ENCODE assay signal across 1 cellular context in the genomic region with DNA sequence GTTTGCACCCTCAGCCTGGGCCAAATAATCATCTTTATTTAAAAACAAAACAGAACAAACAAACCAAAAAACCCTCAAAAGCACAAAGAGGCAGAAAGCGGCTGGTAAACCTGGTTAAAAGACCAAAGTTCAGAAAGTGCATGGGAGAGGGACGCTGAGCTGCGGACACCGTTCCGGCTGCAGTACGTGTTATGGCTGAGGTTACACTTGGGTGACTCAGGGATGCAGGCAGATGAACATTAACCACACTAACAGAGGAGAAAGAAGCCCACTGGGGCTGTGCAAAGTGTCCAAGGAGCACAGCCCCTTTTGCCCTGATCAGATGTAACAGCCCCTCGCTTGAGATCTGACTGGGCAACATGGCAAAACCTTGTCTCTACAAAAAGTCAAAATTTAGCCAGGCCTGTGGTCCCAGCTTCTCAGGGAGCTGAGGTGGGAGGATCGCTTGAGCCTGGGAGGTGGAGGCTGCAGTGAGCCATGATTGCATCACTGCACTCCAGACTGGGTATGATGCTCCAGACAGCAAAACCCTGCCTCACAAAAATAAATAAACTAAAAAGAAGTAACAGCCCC.
TF ChIP-seq lines count a peak whose summit lies in the region.

No MANE protein-coding gene starts in this region.

TF ChIP-seq in HepG2, 621 proteins besides CTCF, POLR2A, EP300 and RAD21 (continued from another document and continues in another):
- TF ChIP-seq AHDC1 (CRISPR knock-in tag; IDR thresholded peaks at IDR 0.05; ENCODE audit: borderline replicate concordance) = peak; percentile 40; the same call in 1 of the 2 replicates
- no peak for TF ChIP-seq ZNF274 (CRISPR knock-in tag; IDR thresholded peaks at IDR 0.05)
- TF ChIP-seq, protein P1, sequence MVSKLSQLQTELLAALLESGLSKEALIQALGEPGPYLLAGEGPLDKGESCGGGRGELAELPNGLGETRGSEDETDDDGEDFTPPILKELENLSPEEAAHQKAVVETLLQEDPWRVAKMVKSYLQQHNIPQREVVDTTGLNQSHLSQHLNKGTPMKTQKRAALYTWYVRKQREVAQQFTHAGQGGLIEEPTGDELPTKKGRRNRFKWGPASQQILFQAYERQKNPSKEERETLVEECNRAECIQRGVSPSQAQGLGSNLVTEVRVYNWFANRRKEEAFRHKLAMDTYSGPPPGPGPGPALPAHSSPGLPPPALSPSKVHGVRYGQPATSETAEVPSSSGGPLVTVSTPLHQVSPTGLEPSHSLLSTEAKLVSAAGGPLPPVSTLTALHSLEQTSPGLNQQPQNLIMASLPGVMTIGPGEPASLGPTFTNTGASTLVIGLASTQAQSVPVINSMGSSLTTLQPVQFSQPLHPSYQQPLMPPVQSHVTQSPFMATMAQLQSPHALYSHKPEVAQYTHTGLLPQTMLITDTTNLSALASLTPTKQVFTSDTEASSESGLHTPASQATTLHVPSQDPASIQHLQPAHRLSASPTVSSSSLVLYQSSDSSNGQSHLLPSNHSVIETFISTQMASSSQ (IDR thresholded peaks at IDR 0.05; ENCODE audit: low read depth) = no peak; the same call in 1 of the 2 replicates
- TF ChIP-seq, protein P1 (CRISPR knock-in tag; IDR thresholded peaks at IDR 0.05; ENCODE audit: borderline replicate concordance) = no peak; the same call in 1 of the 2 replicates
- 0 out of 2 replicates have a peak, but pooled peaks have one; percentile 18 for TF ChIP-seq KDM5B (CRISPR knock-in tag; IDR thresholded peaks at IDR 0.05; ENCODE audit: borderline replicate concordance)
- TF ChIP-seq TEAD2 (CRISPR knock-in tag; IDR thresholded peaks at IDR 0.05) = no peak
- peak; percentile 56; the same call in 1 of the 2 replicates for TF ChIP-seq HNF4G (IDR thresholded peaks at IDR 0.05; ENCODE audit: borderline replicate concordance, low read depth, low read length)
- TF ChIP-seq HNF4G (CRISPR knock-in tag; IDR thresholded peaks at IDR 0.05; ENCODE audit: borderline replicate concordance, low read depth) = peak; percentile 77; the same call in 1 of the 2 replicates
- TF ChIP-seq ZFP36L2 (CRISPR knock-in tag; IDR thresholded peaks at IDR 0.05) = no peak
- no peak for TF ChIP-seq CBX2 (IDR thresholded peaks at IDR 0.05; ENCODE audit: low read depth, low read length)
- no peak for TF ChIP-seq CBX2 (CRISPR knock-in tag; IDR thresholded peaks at IDR 0.05; ENCODE audit: low read depth)
- TF ChIP-seq, protein P2, sequence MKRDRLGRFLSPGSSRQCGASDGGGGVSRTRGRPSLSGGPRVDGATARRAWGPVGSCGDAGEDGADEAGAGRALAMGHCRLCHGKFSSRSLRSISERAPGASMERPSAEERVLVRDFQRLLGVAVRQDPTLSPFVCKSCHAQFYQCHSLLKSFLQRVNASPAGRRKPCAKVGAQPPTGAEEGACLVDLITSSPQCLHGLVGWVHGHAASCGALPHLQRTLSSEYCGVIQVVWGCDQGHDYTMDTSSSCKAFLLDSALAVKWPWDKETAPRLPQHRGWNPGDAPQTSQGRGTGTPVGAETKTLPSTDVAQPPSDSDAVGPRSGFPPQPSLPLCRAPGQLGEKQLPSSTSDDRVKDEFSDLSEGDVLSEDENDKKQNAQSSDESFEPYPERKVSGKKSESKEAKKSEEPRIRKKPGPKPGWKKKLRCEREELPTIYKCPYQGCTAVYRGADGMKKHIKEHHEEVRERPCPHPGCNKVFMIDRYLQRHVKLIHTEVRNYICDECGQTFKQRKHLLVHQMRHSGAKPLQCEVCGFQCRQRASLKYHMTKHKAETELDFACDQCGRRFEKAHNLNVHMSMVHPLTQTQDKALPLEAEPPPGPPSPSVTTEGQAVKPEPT (CRISPR knock-in tag; IDR thresholded peaks at IDR 0.05; ENCODE audit: low read depth) = no peak
- TF ChIP-seq ZNF484 (CRISPR knock-in tag; IDR thresholded peaks at IDR 0.05; ENCODE audit: borderline replicate concordance, low read depth) = no peak
- TF ChIP-seq, protein P3, sequence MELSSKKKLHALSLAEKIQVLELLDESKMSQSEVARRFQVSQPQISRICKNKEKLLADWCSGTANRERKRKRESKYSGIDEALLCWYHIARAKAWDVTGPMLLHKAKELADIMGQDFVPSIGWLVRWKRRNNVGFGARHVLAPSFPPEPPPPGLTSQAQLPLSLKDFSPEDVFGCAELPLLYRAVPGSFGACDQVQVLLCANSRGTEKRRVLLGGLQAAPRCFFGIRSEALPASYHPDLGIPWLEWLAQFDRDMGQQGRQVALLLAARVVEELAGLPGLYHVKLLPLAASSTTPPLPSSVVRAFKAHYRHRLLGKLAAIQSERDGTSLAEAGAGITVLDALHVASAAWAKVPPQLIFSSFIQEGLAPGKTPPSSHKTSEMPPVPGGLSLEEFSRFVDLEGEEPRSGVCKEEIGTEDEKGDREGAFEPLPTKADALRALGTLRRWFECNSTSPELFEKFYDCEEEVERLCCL (CRISPR knock-in tag; IDR thresholded peaks at IDR 0.05; ENCODE audit: borderline replicate concordance) = no peak
- peak; percentile 24; the same call in 1 of the 2 replicates for TF ChIP-seq ZNF230 (CRISPR knock-in tag; IDR thresholded peaks at IDR 0.05)
- TF ChIP-seq PLRG1 (conservative IDR thresholded peaks at IDR 0.05) = no peak
- TF ChIP-seq ZNF619 (CRISPR knock-in tag; IDR thresholded peaks at IDR 0.05) = no peak
- no peak for TF ChIP-seq HNRNPH1 (optimal IDR thresholded peaks at IDR 0.05; ENCODE audit: low read depth, low read length)
- TF ChIP-seq MTF1 (CRISPR knock-in tag; IDR thresholded peaks at IDR 0.05) = no peak
- no peak for TF ChIP-seq NBN (conservative IDR thresholded peaks at IDR 0.05)
- TF ChIP-seq ZNF101 (CRISPR knock-in tag; IDR thresholded peaks at IDR 0.05; ENCODE audit: borderline replicate concordance, low read depth) = no peak
- no peak for TF ChIP-seq ZNF17 (CRISPR knock-in tag; IDR thresholded peaks at IDR 0.05)
- TF ChIP-seq NFE2L1 (CRISPR knock-in tag; IDR thresholded peaks at IDR 0.05; ENCODE audit: borderline replicate concordance) = no peak
- TF ChIP-seq ATF2 (CRISPR knock-in tag; IDR thresholded peaks at IDR 0.05) = 0 out of 2 replicates have a peak, but pooled peaks have one; percentile 18
- TF ChIP-seq MBNL3 (CRISPR knock-in tag; conservative IDR thresholded peaks at IDR 0.05) = no peak
- TF ChIP-seq ZNF44 (CRISPR knock-in tag; IDR thresholded peaks at IDR 0.05) = no peak
- no peak for TF ChIP-seq RFX5 (IDR thresholded peaks at IDR 0.05; ENCODE audit: low read depth, low read length)
- TF ChIP-seq, protein P4, sequence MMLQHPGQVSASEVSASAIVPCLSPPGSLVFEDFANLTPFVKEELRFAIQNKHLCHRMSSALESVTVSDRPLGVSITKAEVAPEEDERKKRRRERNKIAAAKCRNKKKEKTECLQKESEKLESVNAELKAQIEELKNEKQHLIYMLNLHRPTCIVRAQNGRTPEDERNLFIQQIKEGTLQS (CRISPR knock-in tag; IDR thresholded peaks at IDR 0.05) = peak; percentile 68
- TF ChIP-seq KDM4B (CRISPR knock-in tag; IDR thresholded peaks at IDR 0.05) = no peak
- TF ChIP-seq SRF (IDR thresholded peaks at IDR 0.05; ENCODE audit: low read depth, low read length) = no peak
- TF ChIP-seq ARID2 (CRISPR knock-in tag; IDR thresholded peaks at IDR 0.05; ENCODE audit: borderline replicate concordance) = 0 out of 2 replicates have a peak, but pooled peaks have one; percentile 40
- no peak for TF ChIP-seq NR2F2 (IDR thresholded peaks at IDR 0.05; ENCODE audit: borderline replicate concordance, low read depth)
- TF ChIP-seq, protein P5, sequence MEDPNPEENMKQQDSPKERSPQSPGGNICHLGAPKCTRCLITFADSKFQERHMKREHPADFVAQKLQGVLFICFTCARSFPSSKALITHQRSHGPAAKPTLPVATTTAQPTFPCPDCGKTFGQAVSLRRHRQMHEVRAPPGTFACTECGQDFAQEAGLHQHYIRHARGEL (CRISPR knock-in tag; IDR thresholded peaks at IDR 0.05) = no peak
- TF ChIP-seq RORA (CRISPR knock-in tag; IDR thresholded peaks at IDR 0.05) = no peak
- TF ChIP-seq ZNF567 (CRISPR knock-in tag; IDR thresholded peaks at IDR 0.05; ENCODE audit: borderline replicate concordance) = no peak
- TF ChIP-seq EHMT2 (IDR thresholded peaks at IDR 0.05; ENCODE audit: borderline replicate concordance, low read depth, low read length) = no peak
- TF ChIP-seq CENPX (CRISPR knock-in tag; IDR thresholded peaks at IDR 0.05) = no peak
- no peak for TF ChIP-seq SKIL (CRISPR knock-in tag; IDR thresholded peaks at IDR 0.05; ENCODE audit: borderline replicate concordance)
- no peak for TF ChIP-seq BRCA1 (CRISPR knock-in tag; IDR thresholded peaks at IDR 0.05)
- no peak for TF ChIP-seq ZNF33A (CRISPR knock-in tag; IDR thresholded peaks at IDR 0.05; ENCODE audit: borderline replicate concordance)
- TF ChIP-seq SCMH1 (CRISPR knock-in tag; IDR thresholded peaks at IDR 0.05; ENCODE audit: borderline replicate concordance) = no peak
- no peak for TF ChIP-seq BCL3 (CRISPR knock-in tag; IDR thresholded peaks at IDR 0.05)
